In genomic region chr11:108915666-108916065, GRCh38 we compare ENCODE assay signal across 1 cellular context.
TF ChIP-seq lines count a peak whose summit lies in the region.

No MANE protein-coding gene starts in this region.

TF ChIP-seq in IMR-90, 13 proteins besides CTCF, POLR2A, EP300 and RAD21:
- no peak for TF ChIP-seq MAZ (IDR thresholded peaks at IDR 0.05; ENCODE audit: borderline replicate concordance, low read depth, low read length)
- no peak for TF ChIP-seq MXI1 (IDR thresholded peaks at IDR 0.05; ENCODE audit: borderline replicate concordance, low read depth, low read length)
- TF ChIP-seq RCOR1 (IDR thresholded peaks at IDR 0.05; ENCODE audit: insufficient replicate concordance, low read length), result no peak
TF ChIP-seq in IMR-90: peak in this region for 0.
